Comparison of ENCODE assay signal across 8 cellular contexts in the genomic region with DNA sequence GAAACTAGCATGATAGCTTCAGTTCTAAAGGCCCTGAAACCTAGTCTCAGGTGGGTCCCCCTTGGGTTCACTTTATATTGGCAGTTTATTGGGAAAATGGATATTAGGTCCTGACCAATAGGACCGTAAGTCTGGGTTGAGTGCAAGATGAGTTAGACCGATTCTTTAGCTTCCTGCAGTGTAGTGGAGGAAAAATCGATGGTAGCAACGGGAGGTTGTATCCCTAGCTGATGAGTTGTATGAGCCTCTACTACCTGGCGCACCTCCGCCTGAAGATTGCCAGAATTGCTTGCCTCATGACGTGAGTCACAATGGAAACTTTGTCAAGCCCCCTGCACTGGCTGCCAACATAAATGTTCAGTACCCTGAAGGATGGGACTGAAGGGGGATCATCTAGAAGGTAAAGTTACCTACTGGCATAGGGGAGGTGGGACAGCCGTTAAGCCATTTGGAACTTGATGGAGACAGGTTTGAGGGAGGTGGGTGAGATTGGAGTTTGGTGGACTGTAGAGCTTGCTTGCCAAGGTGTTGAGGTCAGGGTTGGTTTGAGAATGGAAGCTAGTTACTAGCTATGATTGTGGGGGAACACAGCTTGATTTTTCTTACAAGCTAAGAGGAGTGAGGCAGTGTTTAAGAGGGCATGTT. TPM values are rescaled to one million over a fixed set of nuclear protein-coding genes. Genes with fewer than 3 reads are reported as not detected.
DNase-seq lines count a peak whose midpoint lies in the region; ATAC-seq, FAIRE-seq and TF ChIP-seq lines count a peak whose summit lies in the region.

No MANE protein-coding gene starts in this region.

- H3K9ac ChIP-seq in PC-3 (ENCODE audit: low read length): peak overlapping the region; percentile 99
- peak overlapping the region; percentile 97 to 100 for H3K9ac ChIP-seq in K562 (ENCODE audit: insufficient read depth in 1 of 2, low read depth in 2 of 2, low read length in 2 of 2)
- H3K9ac ChIP-seq in mucosa of stomach (ENCODE audit: low read length): peak overlapping the region; percentile 67

- H3K27me3 ChIP-seq in PC-3 (ENCODE audit: low read length): no peaks in the 10 kb centered on the region
- no peaks in the 10 kb centered on the region for H3K27me3 ChIP-seq in K562 (ENCODE audit: control insufficient read depth in 2 of 2, insufficient read depth in 2 of 2, low read length in 2 of 2)
- H3K27me3 ChIP-seq in mucosa of stomach (ENCODE audit: control insufficient read depth, insufficient read depth, low read length): no peaks in the 10 kb centered on the region

- H3K9me3 ChIP-seq in PC-3 (ENCODE audit: low read length) (no peaks in the 10 kb centered on the region), K562 (replicated peaks; ENCODE audit: control insufficient read depth, insufficient read depth, low read depth, low read length) (no peaks in the 10 kb centered on the region; the same call in 1 of the 2 replicates), mucosa of stomach (ENCODE audit: control insufficient read depth, low read length) (no peaks in the 10 kb centered on the region)

- H3K9me2 ChIP-seq in PC-3 (replicated peaks; ENCODE audit: low read length): no peaks in the 10 kb centered on the region

- H3K36me3 ChIP-seq in PC-3 (ENCODE audit: low read depth, low read length) (peaks cover 46% of the 10 kb centered on the region), K562 (ENCODE audit: control insufficient read depth, insufficient read depth, low read length) (peaks cover 70% of the 10 kb centered on the region), mucosa of stomach (ENCODE audit: control insufficient read depth, insufficient read depth, low read length) (peaks cover 32% of the 10 kb centered on the region)

- peak; percentile 98 for TF ChIP-seq POLR2A in K562 (conservative IDR thresholded peaks at IDR 0.05)

- ATAC-seq in PC-3 (no peak), K562 (no peak), GM18517 (IDR thresholded peaks at IDR 0.05; ENCODE audit: unreplicated experiment) (no peak), GM19324 (IDR thresholded peaks at IDR 0.05; ENCODE audit: low FRiP score, unreplicated experiment) (no peak), GM18909 (IDR thresholded peaks at IDR 0.05; ENCODE audit: poor library complexity, unreplicated experiment) (no peak)

- H3K79me2 ChIP-seq in PC-3 (ENCODE audit: low read length) (peaks cover 53% of the 10 kb centered on the region), K562 (ENCODE audit: control insufficient read depth, insufficient read depth, low read length) (peaks cover 70% of the 10 kb centered on the region)

- H3F3A ChIP-seq in PC-3 (ENCODE audit: low read length, unreplicated experiment): peaks cover 56% of the 10 kb centered on the region

- no peak for TF ChIP-seq RAD21 in K562 (CRISPR knock-in tag; conservative IDR thresholded peaks at IDR 0.05 in 1 of 2, IDR thresholded peaks at IDR 0.05 in 1 of 2)

- intact Hi-C loops in PC-3 (cut with micrococcal nuclease) (loop anchor here (5.0 kb wide), 3 partner anchors 53 to 263 kb away; no protein-coding TSS in a partner anchor), K562 (cut with micrococcal nuclease) (no loop called here)

- TF ChIP-seq CTCF in PC-3 (conservative IDR thresholded peaks at IDR 0.05; ENCODE audit: low read depth, low read length) (no peak), K562 (IDR thresholded peaks at IDR 0.05 in 2 of 3, conservative IDR thresholded peaks at IDR 0.05 in 1 of 3; ENCODE audit: insufficient read depth in 2 of 3, low read depth in 1 of 3, low read length in 3 of 3) (no peak; a peak in 1 of 6 replicates)

- in situ Hi-C loops in Caki2 (cut with HindIII; ENCODE audit: low pct_unique_long_range_greater_than_20kb, low sequenced_read_pairs) (no loop called here), K562 (cut with MboI) (loop anchor here (5.0 kb wide), 1 partner anchor 357 kb away; no protein-coding TSS in a partner anchor), G401 (cut with HindIII; ENCODE audit: low sequenced_read_pairs) (no loop called here)

- H2AFZ ChIP-seq in PC-3 (ENCODE audit: low read length) (no peak overlapping the region), K562 (ENCODE audit: low read depth, low read length) (no peak overlapping the region)

- no peak for FAIRE-seq in K562 (lab: Jason Lieb, UNC)

- DNase-seq in Caki2 (ENCODE audit: low read depth) (peak; percentile 31), PC-3 (no peak), K562 (ENCODE audit: extremely low read depth in 1 of 4, low spot score in 3 of 4) (peak in 1 of 4 experiments; percentile 61), G401 (ENCODE audit: low spot score) (no peak)

- H3K4me1 ChIP-seq in PC-3 (ENCODE audit: insufficient read depth, low read length) (peaks cover 26% of the 10 kb centered on the region), K562 (replicated peaks in 1 of 2; ENCODE audit: control insufficient read depth in 2 of 2, insufficient read depth in 2 of 2, low read length in 2 of 2) (peaks cover 4 to 19% of the 10 kb centered on the region in 2 experiments; a peak in 3 of 5 replicates), mucosa of stomach (ENCODE audit: control insufficient read depth, insufficient read depth, low read length) (peaks cover 32% of the 10 kb centered on the region)

- H4K20me1 ChIP-seq in PC-3 (ENCODE audit: low read length): peaks cover 40% of the 10 kb centered on the region
- peaks cover 41% of the 10 kb centered on the region for H4K20me1 ChIP-seq in K562 (replicated peaks; ENCODE audit: control insufficient read depth, insufficient read depth, low read length)

- H3K4me2 ChIP-seq in PC-3 (ENCODE audit: low read length): peak overlapping the region; percentile 92
- H3K4me2 ChIP-seq in K562 (ENCODE audit: insufficient read depth, low read length): peak overlapping the region; percentile 99

- TF ChIP-seq EP300 in K562 (IDR thresholded peaks at IDR 0.05; ENCODE audit: low read length): no peak

- H3K4me3 ChIP-seq in PC-3 (ENCODE audit: low read length) (peak overlapping the region; percentile 92), K562 (peak overlapping the region; percentile 87), mucosa of stomach (ENCODE audit: low read length) (no peak overlapping the region)

- CTCF ChIA-PET in PC-3 (lab: Charles Lee): no interaction called here
- CTCF ChIA-PET in K562 (lab: Yijun Ruan, JAX; ENCODE audit: low intra/inter-chr PET ratio): interaction anchor here (0.6 kb wide), 2 partner anchors 96 to 117 kb away, joined by 3 read pairs; no protein-coding TSS in a partner anchor

- POLR2A ChIA-PET in PC-3 (lab: Charles Lee; ENCODE audit: unreplicated experiment): interaction anchor here (0.7 to 1.0 kb wide), 2 partner anchors 48 to 72 kb away, joined by 3 read pairs; no protein-coding TSS in a partner anchor
- POLR2A ChIA-PET in K562 (lab: Yijun Ruan, JAX): interaction anchor here (0.5 to 13.0 kb wide), 30 partner anchors 10 to 367 kb away, joined by 3 to 201 read pairs (median 4); partner anchors contain the start of genes MED18, RNU11 and TAF12

- H3K9me1 ChIP-seq in K562 (ENCODE audit: control insufficient read depth, insufficient read depth, low read length): peaks cover 3% of the 10 kb centered on the region

- BruUV-seq in PC-3 (replicated peaks; lab: Mats Ljungman, UMichigan) (no TSS peak), K562 (replicated peaks; lab: Mats Ljungman, UMichigan) (no TSS peak)

- WGBS in K562 (ENCODE audit: insufficient coverage, low coverage, missing lambda C conversion rate): 4% methylated on average over 8 of the region's 8 CpGs

- H3K27ac ChIP-seq in PC-3 (ENCODE audit: low read length) (peak overlapping the region; percentile 75), K562 (ENCODE audit: extremely low read depth, low read depth, low read length) (peak overlapping the region; percentile 94)

RNA-seq across cellular contexts. Expression of gene RCC1, which starts 4.0 kb away (rescaled TPM):
- total RNA-seq in Caki2 (2014; rRNA removed; shearing (Covaris generic); ENCODE audit: low replicate concordance): 76.9 and 87.3 TPM in 2 replicates
- total RNA-seq in PC-3 (2014; rRNA removed): 96.5 and 119 TPM in 2 replicates
- total RNA-seq in K562 (2011; cell fraction: chromatin; rRNA removed; ENCODE audit: low replicate concordance): 64.6 and 140 TPM in 2 replicates
- total RNA-seq in K562 (2011; cell fraction: nucleolus; rRNA removed): 103 and 112 TPM in 2 replicates
- total RNA-seq in K562 (2011; cell fraction: nucleoplasm; rRNA removed): 79.6 and 82.3 TPM in 2 replicates
- total RNA-seq in K562 (2014; rRNA removed): 106 and 126 TPM in 2 replicates
- total RNA-seq in K562 (2014; rRNA removed; fragmentation: Illumina TruSeq; extraction: Trizol): 96.5 and 107 TPM in 2 replicates
- total RNA-seq in K562 (2015; rRNA removed; fragmentation: Illumina TruSeq; extraction: Trizol): 134 and 139 TPM in 2 replicates
- 126 and 149 TPM in 2 replicates for total RNA-seq in K562 (2021)
- 93.5 and 118 TPM in 2 replicates for polyA plus RNA-seq in K562 (2011; rRNA removed)
- polyA plus RNA-seq in K562 (2011; cell fraction: cytosol; rRNA removed): 87.8 and 89.2 TPM in 2 replicates
- polyA plus RNA-seq in K562 (2011; cell fraction: nucleus; rRNA removed): 78.2 and 92.8 TPM in 2 replicates
- 94.3 and 129 TPM in 2 replicates for polyA plus RNA-seq in K562 (2012)
- polyA plus RNA-seq in K562 (2014; fragmentation: Illumina TruSeq; extraction: Trizol): 187 and 202 TPM in 2 replicates
- 10 to 100 TPM; 16.4 to 28.1 TPM for polyA plus RNA-seq in K562 (2014; fragmentation: Nextera tagmentation; extraction: Ambion mirVana)
- polyA plus RNA-seq in K562 (2014; rRNA removed): 142 TPM in 2 replicates
- 102 and 113 TPM in 2 replicates for polyA minus RNA-seq in K562 (2011; rRNA and poly(A)+ RNA removed)
- 61.3 and 61.4 TPM in 2 replicates for polyA minus RNA-seq in K562 (2011; cell fraction: cytosol; rRNA and poly(A)+ RNA removed)
- 26.4 and 52.8 TPM in 2 replicates for polyA minus RNA-seq in K562 (2011; cell fraction: nucleus; rRNA and poly(A)+ RNA removed)
- total RNA-seq in G401 (2014; rRNA removed; shearing (Covaris generic)): 116 and 139 TPM in 2 replicates

RNA-seq across cellular contexts. Expression of gene TRNAU1AP, which starts 43.1 kb away (rescaled TPM):
- 15.3 and 22.7 TPM in 2 replicates for total RNA-seq in Caki2 (2014; rRNA removed; shearing (Covaris generic); ENCODE audit: low replicate concordance)
- total RNA-seq in PC-3 (2014; rRNA removed) (19.6 and 27.2 TPM in 2 replicates), K562 (2014; rRNA removed) (34.9 and 35.1 TPM in 2 replicates), K562 (2014; rRNA removed; fragmentation: Illumina TruSeq; extraction: Trizol) (46.3 and 56.8 TPM in 2 replicates), K562 (2015; rRNA removed; fragmentation: Illumina TruSeq; extraction: Trizol) (30.4 and 36.0 TPM in 2 replicates), K562 (2021) (47.9 and 48.8 TPM in 2 replicates)
- 106 and 133 TPM in 2 replicates for total RNA-seq in K562 (2011; cell fraction: chromatin; rRNA removed; ENCODE audit: low replicate concordance)
- total RNA-seq in K562 (2011; cell fraction: nucleolus; rRNA removed): 72.0 and 74.4 TPM in 2 replicates
- 84.0 and 108 TPM in 2 replicates for total RNA-seq in K562 (2011; cell fraction: nucleoplasm; rRNA removed)
- polyA plus RNA-seq in K562 (2011; rRNA removed) (55.3 and 66.7 TPM in 2 replicates), K562 (2014; fragmentation: Illumina TruSeq; extraction: Trizol) (43.9 and 46.0 TPM in 2 replicates), K562 (2014; fragmentation: Nextera tagmentation; extraction: Ambion mirVana) (100 to 1,000 TPM in 1 of 2 experiments, 10 to 100 TPM in 1; 99.0 to 110 TPM), K562 (2014; rRNA removed) (38.0 and 41.8 TPM in 2 replicates)
- 40.1 and 42.6 TPM in 2 replicates for polyA plus RNA-seq in K562 (2011; cell fraction: cytosol; rRNA removed)
- 59.0 and 59.1 TPM in 2 replicates for polyA plus RNA-seq in K562 (2011; cell fraction: nucleus; rRNA removed)
- 54.5 and 69.7 TPM in 2 replicates for polyA plus RNA-seq in K562 (2012)
- 33.9 and 37.3 TPM in 2 replicates for polyA minus RNA-seq in K562 (2011; rRNA and poly(A)+ RNA removed)
- polyA minus RNA-seq in K562 (2011; cell fraction: cytosol; rRNA and poly(A)+ RNA removed): 9.9 and 14.7 TPM in 2 replicates
- 14.0 and 30.0 TPM in 2 replicates for polyA minus RNA-seq in K562 (2011; cell fraction: nucleus; rRNA and poly(A)+ RNA removed)
- 20.2 and 35.6 TPM in 2 replicates for total RNA-seq in G401 (2014; rRNA removed; shearing (Covaris generic))
